In genomic region chr7:140604076-140604475, GRCh38 we compare ENCODE assay signal across 21 cellular contexts. TPM values are rescaled to one million over a fixed set of nuclear protein-coding genes. Genes with fewer than 3 reads are reported as not detected.
"Had no signal": no experiment of that assay in that cellular context is flagged by ENCODE, and none has a peak within 500 bp of the region (broad histone marks: within the 10 kb centered on the region; RNA-seq: fewer than 3 reads in every experiment).

No MANE protein-coding gene starts in this region.

- ATAC-seq: esophagus mucosa; heart left ventricle; left colon; left ventricle myocardium superior; naive thymus-derived CD4-positive, alpha-beta T cell; psoas muscle; stimulated activated naive B cell treated with anti-CD40 and anti-IgM and Interleukin-4, amounts not matched to agents 10 μg/mL and 1 μg/mL and 100 μg/mL, for 72 hours; stimulated activated naive CD8-positive, alpha-beta T cell treated with anti-CD3 and anti-CD28 coated beads, Interleukin-15, amount 100 ng/mL, for 72 hours had no signal

- H3K27ac ChIP-seq: neutrophil, psoas muscle, right lobe of liver, spleen, testis, tibial nerve had no signal

- H3K36me3 ChIP-seq: neutrophil, right lobe of liver had no signal

- H3K9me3 ChIP-seq: heart left ventricle, neutrophil, psoas muscle, right lobe of liver, spleen, testis, tibial nerve had no signal

- DNase-seq: effector memory CD4-positive, alpha-beta T cell; heart left ventricle; hippocampal formation; left colon; left ventricle myocardium superior; mesendoderm; naive thymus-derived CD4-positive, alpha-beta T cell; psoas muscle; retina; right lobe of liver; stimulated activated CD4-positive, alpha-beta T cell treated with anti-CD3 and anti-CD28 coated beads, Interleukin-2, amount 100 ng/mL, for 24 hours; stimulated activated CD4-positive, alpha-beta T cell treated with anti-CD3 and anti-CD28 coated beads, Interleukin-4, amount 100 ng/mL, for 4 hours; stimulated activated naive B cell treated with anti-CD40 and anti-IgM and Interleukin-4, amounts not matched to agents 10 μg/mL and 1 μg/mL and 100 μg/mL, for 72 hours; stimulated activated naive CD8-positive, alpha-beta T cell treated with anti-CD3 and anti-CD28 coated beads, Interleukin-15, amount 100 ng/mL, for 72 hours; testis had no signal

- H3K4me1 ChIP-seq: right lobe of liver had no signal

- H3K27me3 ChIP-seq: heart left ventricle, right lobe of liver, testis, tibial nerve had no signal

- H3K4me3 ChIP-seq: heart left ventricle, lung, psoas muscle, right lobe of liver, spleen, testis, tibial nerve had no signal

RNA-seq across cellular contexts. Expression of gene DENND2A, which starts 36.5 kb away (rescaled TPM):
- total RNA-seq: mononuclear cell; naive thymus-derived CD4-positive, alpha-beta T cell had no signal
- polyA plus RNA-seq: naive thymus-derived CD4-positive, alpha-beta T cell had no signal
